Comparison of ENCODE assay signal across 1 cellular context in the genomic region with DNA sequence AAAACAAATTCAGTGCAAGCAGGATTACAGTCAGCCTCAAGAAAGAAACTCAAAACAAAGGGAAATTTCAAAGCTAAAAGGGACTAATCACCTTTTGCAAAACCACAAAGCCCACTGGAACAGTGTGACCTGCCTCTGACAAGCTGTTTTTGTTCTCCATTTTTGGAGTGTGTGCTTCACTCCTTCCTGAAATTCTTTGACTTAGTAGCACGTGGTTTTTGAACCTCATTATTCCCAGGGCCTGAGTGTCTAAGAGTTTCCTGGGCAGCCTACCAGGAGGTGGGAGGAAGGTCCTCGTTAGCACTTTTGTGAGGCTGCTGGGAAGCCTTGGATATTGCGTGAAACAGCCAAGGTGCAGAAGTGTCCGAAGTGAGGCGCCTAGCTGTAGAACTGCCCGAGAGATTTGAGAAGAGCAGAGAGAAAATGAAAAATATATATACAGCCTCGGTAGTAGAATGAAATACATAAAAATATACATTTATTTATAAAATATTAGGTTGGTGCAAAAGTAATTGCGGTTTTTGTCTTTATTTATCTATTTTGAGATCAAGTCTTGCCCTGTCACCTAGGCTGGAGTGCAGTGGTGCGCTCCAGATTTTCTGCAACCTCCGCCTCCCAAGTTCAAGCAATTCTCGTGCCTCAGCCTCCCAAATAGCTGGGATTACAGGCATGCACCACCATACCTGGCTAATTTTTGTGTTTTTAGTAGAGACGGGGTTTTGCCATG.
TF ChIP-seq lines count a peak whose summit lies in the region.

No MANE protein-coding gene starts in this region.

TF ChIP-seq in WTC11, 78 proteins besides CTCF, POLR2A, EP300 and RAD21 (continued from another document):
- TF ChIP-seq, protein P1, sequence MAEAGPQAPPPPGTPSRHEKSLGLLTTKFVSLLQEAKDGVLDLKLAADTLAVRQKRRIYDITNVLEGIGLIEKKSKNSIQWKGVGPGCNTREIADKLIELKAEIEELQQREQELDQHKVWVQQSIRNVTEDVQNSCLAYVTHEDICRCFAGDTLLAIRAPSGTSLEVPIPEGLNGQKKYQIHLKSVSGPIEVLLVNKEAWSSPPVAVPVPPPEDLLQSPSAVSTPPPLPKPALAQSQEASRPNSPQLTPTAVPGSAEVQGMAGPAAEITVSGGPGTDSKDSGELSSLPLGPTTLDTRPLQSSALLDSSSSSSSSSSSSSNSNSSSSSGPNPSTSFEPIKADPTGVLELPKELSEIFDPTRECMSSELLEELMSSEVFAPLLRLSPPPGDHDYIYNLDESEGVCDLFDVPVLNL (CRISPR knock-in tag; IDR thresholded peaks at IDR 0.05; ENCODE audit: borderline replicate concordance, low read depth): no peak
- TF ChIP-seq ZNF396 (CRISPR knock-in tag; IDR thresholded peaks at IDR 0.05; ENCODE audit: borderline replicate concordance): no peak
TF ChIP-seq in WTC11: peak in this region for 0.
